9 cellular contexts compared by ENCODE assay signal in genomic region chr16:28609631-28610594, GRCh38. TPM values are rescaled to one million over a fixed set of nuclear protein-coding genes. Genes with fewer than 3 reads are reported as not detected.
A peak's percentile ranks its signal among the peaks of the same experiment; 100 is the strongest.
DNase-seq lines count a peak whose midpoint lies in the region; ATAC-seq and TF ChIP-seq lines count a peak whose summit lies in the region.
"Had no signal": no experiment of that assay in that cellular context is flagged by ENCODE, and none has a peak within 500 bp of the region (broad histone marks: within the 10 kb centered on the region; RNA-seq: fewer than 3 reads in every experiment).

Gene SULT1A1 (minus strand): TSS chr16:28610044. CDS start chr16:28608855, 1,189 bp downstream.

- H3K4me1 ChIP-seq in colonic mucosa, result peaks cover 10% of the 10 kb centered on the region
- peaks cover 34% of the 10 kb centered on the region for H3K4me1 ChIP-seq in mononuclear cell (ENCODE audit: insufficient read depth, low read length)

- no peaks in the 10 kb centered on the region for H3K27me3 Mint-ChIP-seq in activated naive CD8-positive, alpha-beta T cell treated with anti-CD3 and anti-CD28 coated beads for 36 hours
- H3K27me3 Mint-ChIP-seq in activated naive CD8-positive, alpha-beta T cell treated with anti-CD3 and anti-CD28 coated beads, Interleukin-2, amount 50 U/mL, for 24 hours, result no peaks in the 10 kb centered on the region
- H3K27me3 Mint-ChIP-seq: effector memory CD8-positive, alpha-beta T cell had no signal

- H3K4me3 Mint-ChIP-seq in activated naive CD8-positive, alpha-beta T cell treated with anti-CD3 and anti-CD28 coated beads for 36 hours, result no peak within 1 kb of the TSS
- H3K4me3 Mint-ChIP-seq in activated naive CD8-positive, alpha-beta T cell treated with anti-CD3 and anti-CD28 coated beads, Interleukin-2, amount 50 U/mL, for 24 hours, result no peak within 1 kb of the TSS

- no peaks in the 10 kb centered on the region for H3K9me3 Mint-ChIP-seq in activated naive CD8-positive, alpha-beta T cell treated with anti-CD3 and anti-CD28 coated beads for 36 hours
- no peaks in the 10 kb centered on the region for H3K9me3 Mint-ChIP-seq in activated naive CD8-positive, alpha-beta T cell treated with anti-CD3 and anti-CD28 coated beads, Interleukin-2, amount 50 U/mL, for 24 hours
- H3K9me3 Mint-ChIP-seq: effector memory CD8-positive, alpha-beta T cell had no signal

- H3K9me3 ChIP-seq in colonic mucosa (no peaks in the 10 kb centered on the region), mononuclear cell (ENCODE audit: low read depth, low read length) (no peaks in the 10 kb centered on the region)

- H3K27ac ChIP-seq in colonic mucosa, result peak within 1 kb of the TSS; percentile 54

- TF ChIP-seq CTCF in colonic mucosa (IDR thresholded peaks at IDR 0.05), result no peak

- intact Hi-C loops in colonic mucosa (cut with DNase I), result no loop called here

- no peak for ATAC-seq in activated naive CD8-positive, alpha-beta T cell treated with anti-CD3 and anti-CD28 coated beads, Interleukin-2, amount 50 U/mL, for 24 hours
- ATAC-seq in HG02884 (IDR thresholded peaks at IDR 0.05; ENCODE audit: unreplicated experiment) (no peak), GM18867 (IDR thresholded peaks at IDR 0.05; ENCODE audit: unreplicated experiment) (no peak)
- ATAC-seq: effector memory CD8-positive, alpha-beta T cell had no signal

- H3K36me3 Mint-ChIP-seq in activated naive CD8-positive, alpha-beta T cell treated with anti-CD3 and anti-CD28 coated beads for 36 hours, result peaks cover 8% of the 10 kb centered on the region
- H3K36me3 Mint-ChIP-seq in activated naive CD8-positive, alpha-beta T cell treated with anti-CD3 and anti-CD28 coated beads, Interleukin-2, amount 50 U/mL, for 24 hours (ENCODE audit: low read depth), result no peaks in the 10 kb centered on the region

- DNase-seq in activated naive CD8-positive, alpha-beta T cell treated with anti-CD3 and anti-CD28 coated beads for 36 hours, result no peak
- DNase-seq in activated naive CD8-positive, alpha-beta T cell treated with anti-CD3 and anti-CD28 coated beads, Interleukin-2, amount 50 U/mL, for 24 hours, result no peak
- DNase-seq in colonic mucosa, result peak; percentile 86
- DNase-seq in ureter (ENCODE audit: low spot score), result peak; percentile 50
- no peak for DNase-seq in erythroblast (lab: John Stamatoyannopoulos, UW)
- DNase-seq: effector memory CD8-positive, alpha-beta T cell had no signal

- peak within 1 kb of the TSS; percentile 27 for H3K4me3 ChIP-seq in colonic mucosa
- H3K4me3 ChIP-seq in mononuclear cell (ENCODE audit: low read length), result peak within 1 kb of the TSS; percentile 34

- H3K9ac ChIP-seq in colonic mucosa (ENCODE audit: low read depth in 2 of 2, low read length in 2 of 2), result peak within 1 kb of the TSS; percentile 40 to 50

- H3K4me1 Mint-ChIP-seq in activated naive CD8-positive, alpha-beta T cell treated with anti-CD3 and anti-CD28 coated beads for 36 hours, result peaks cover 15% of the 10 kb centered on the region
- peaks cover 13% of the 10 kb centered on the region for H3K4me1 Mint-ChIP-seq in activated naive CD8-positive, alpha-beta T cell treated with anti-CD3 and anti-CD28 coated beads, Interleukin-2, amount 50 U/mL, for 24 hours

- H3K27me3 ChIP-seq in colonic mucosa (no peaks in the 10 kb centered on the region), mononuclear cell (ENCODE audit: insufficient read depth, low read length) (no peaks in the 10 kb centered on the region)

- no peak for TF ChIP-seq POLR2A in erythroblast (IDR thresholded peaks at IDR 0.05; ENCODE audit: low read length)

- H3K36me3 ChIP-seq in colonic mucosa, result no peaks in the 10 kb centered on the region

- H3K27ac Mint-ChIP-seq in activated naive CD8-positive, alpha-beta T cell treated with anti-CD3 and anti-CD28 coated beads for 36 hours, result no peak within 1 kb of the TSS
- H3K27ac Mint-ChIP-seq in activated naive CD8-positive, alpha-beta T cell treated with anti-CD3 and anti-CD28 coated beads, Interleukin-2, amount 50 U/mL, for 24 hours, result no peak within 1 kb of the TSS

RNA-seq across cellular contexts. Expression of gene SULT1A1, which starts in this region (rescaled TPM):
- 10 to 100 TPM; 11.6 to 13.3 TPM for total RNA-seq in activated naive CD8-positive, alpha-beta T cell treated with anti-CD3 and anti-CD28 coated beads for 36 hours
- total RNA-seq in colonic mucosa (100 to 1,000 TPM in 1 of 2 donors, 10 to 100 TPM in 1; 61.7 to 150 TPM), mononuclear cell (53.4 TPM), ureter (20.6 TPM)

Comparison
In these comparisons a context has a peak if more than half of its experiments do, and no peak if none do; other contexts are left out.
1. DNase-seq: peak in colonic mucosa (single experiment) and ureter (single experiment); none in activated naive CD8-positive, alpha-beta T cell treated with anti-CD3 and anti-CD28 coated beads for 36 hours (single experiment), activated naive CD8-positive, alpha-beta T cell treated with anti-CD3 and anti-CD28 coated beads, Interleukin-2, amount 50 U/mL, for 24 hours (single experiment) and erythroblast (0 of 2).